ENCODE assay signal across 8 cellular contexts in genomic region chr4:88320174-88320779, GRCh38. TPM values are rescaled to one million over a fixed set of nuclear protein-coding genes. Genes with fewer than 3 reads are reported as not detected.
A peak's percentile ranks its signal among the peaks of the same experiment; 100 is the strongest.
DNase-seq lines count a peak whose midpoint lies in the region; ATAC-seq and TF ChIP-seq lines count a peak whose summit lies in the region.

No MANE protein-coding gene starts in this region.

- TF ChIP-seq CTCF in GM06990 (IDR thresholded peaks at IDR 0.05; ENCODE audit: insufficient read depth, low read length, poor library complexity, severe bottlenecking) (no peak), epithelial cell of proximal tubule (conservative IDR thresholded peaks at IDR 0.05; ENCODE audit: low read depth, low read length) (no peak)

- H3K4me3 ChIP-seq in GM06990 (replicated peaks; ENCODE audit: low read depth, low read length) (peak overlapping the region; percentile 44), epithelial cell of proximal tubule (ENCODE audit: low read depth, low read length) (peak overlapping the region; percentile 20)

- no peaks in the 10 kb centered on the region for H3K27me3 ChIP-seq in GM06990 (replicated peaks; ENCODE audit: control insufficient read depth, insufficient read depth, low read length)

- no peaks in the 10 kb centered on the region for H3K36me3 ChIP-seq in GM06990 (ENCODE audit: control insufficient read depth, insufficient read depth, low read length)

- peak; percentile 51 for ATAC-seq in GM21423 (IDR thresholded peaks at IDR 0.05; ENCODE audit: unreplicated experiment)
- peak; percentile 35 for ATAC-seq in HG03575 (IDR thresholded peaks at IDR 0.05; ENCODE audit: extremely low read depth, insufficient number of reproducible peaks, low FRiP score, unreplicated experiment)

- DNase-seq in GM06990 (ENCODE audit: extremely low read depth, insufficient read length) = peak; percentile 58
- DNase-seq in epithelial cell of proximal tubule (ENCODE audit: low read depth) = peak; percentile 52
- DNase-seq in NCI-H524 (lab: John Stamatoyannopoulos, UW) = no peak
- no peak for DNase-seq in NCI-H1092 treated with DMSO at 0.1 percent for 48 hours (lab: John Stamatoyannopoulos, UW)
- DNase-seq in NCI-H2196 (lab: John Stamatoyannopoulos, UW; ENCODE audit: unreplicated experiment) = no peak
- DNase-seq in stimulated activated CD4-positive, alpha-beta T cell treated with anti-CD3 and anti-CD28 coated beads, Interleukin-4, amount 100 ng/mL, for 24 hours = no peak

RNA-seq across cellular contexts. Expression of gene PPM1K, which starts 35.9 kb away (rescaled TPM):
- 7.1 and 12.0 TPM in 2 replicates for total RNA-seq in epithelial cell of proximal tubule

RNA-seq across cellular contexts. Expression of gene HERC6, which starts 58.4 kb away (rescaled TPM):
- total RNA-seq in epithelial cell of proximal tubule = 2.4 and 5.4 TPM in 2 replicates

Comparison
In these comparisons a context has a peak if more than half of its experiments do, and no peak if none do; other contexts are left out.
1. DNase-seq: peak in GM06990 (single experiment) and epithelial cell of proximal tubule (single experiment); none in NCI-H524 (0 of 2), NCI-H1092 treated with DMSO at 0.1 percent for 48 hours (single experiment), NCI-H2196 (single experiment) and stimulated activated CD4-positive, alpha-beta T cell treated with anti-CD3 and anti-CD28 coated beads, Interleukin-4, amount 100 ng/mL, for 24 hours (single experiment).